ENCODE assay signal across 1 cellular context in the genomic region with DNA sequence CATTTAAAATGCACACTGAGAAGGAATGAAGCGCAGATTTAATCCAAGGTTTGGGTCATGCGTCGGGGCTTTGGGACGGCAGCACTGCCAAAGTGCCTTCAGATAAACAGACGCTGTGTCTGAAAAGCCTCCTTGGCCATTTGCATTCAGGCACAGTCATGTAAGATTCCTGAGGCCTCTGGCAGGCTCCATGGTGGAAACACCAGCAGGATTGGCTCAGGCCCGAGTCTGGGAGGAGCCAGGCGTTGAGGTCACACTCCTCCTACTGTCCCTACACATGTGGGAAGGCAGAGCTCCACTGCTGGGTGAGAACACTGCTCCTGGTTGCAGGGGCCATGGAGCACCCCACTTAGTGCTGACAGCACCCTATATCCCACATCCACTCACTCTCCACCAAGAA.
TF ChIP-seq lines count a peak whose summit lies in the region.

No MANE protein-coding gene starts in this region.

TF ChIP-seq in K562, 482 proteins besides CTCF, POLR2A, EP300 and RAD21 (continued from another document):
- TF ChIP-seq, protein P1, sequence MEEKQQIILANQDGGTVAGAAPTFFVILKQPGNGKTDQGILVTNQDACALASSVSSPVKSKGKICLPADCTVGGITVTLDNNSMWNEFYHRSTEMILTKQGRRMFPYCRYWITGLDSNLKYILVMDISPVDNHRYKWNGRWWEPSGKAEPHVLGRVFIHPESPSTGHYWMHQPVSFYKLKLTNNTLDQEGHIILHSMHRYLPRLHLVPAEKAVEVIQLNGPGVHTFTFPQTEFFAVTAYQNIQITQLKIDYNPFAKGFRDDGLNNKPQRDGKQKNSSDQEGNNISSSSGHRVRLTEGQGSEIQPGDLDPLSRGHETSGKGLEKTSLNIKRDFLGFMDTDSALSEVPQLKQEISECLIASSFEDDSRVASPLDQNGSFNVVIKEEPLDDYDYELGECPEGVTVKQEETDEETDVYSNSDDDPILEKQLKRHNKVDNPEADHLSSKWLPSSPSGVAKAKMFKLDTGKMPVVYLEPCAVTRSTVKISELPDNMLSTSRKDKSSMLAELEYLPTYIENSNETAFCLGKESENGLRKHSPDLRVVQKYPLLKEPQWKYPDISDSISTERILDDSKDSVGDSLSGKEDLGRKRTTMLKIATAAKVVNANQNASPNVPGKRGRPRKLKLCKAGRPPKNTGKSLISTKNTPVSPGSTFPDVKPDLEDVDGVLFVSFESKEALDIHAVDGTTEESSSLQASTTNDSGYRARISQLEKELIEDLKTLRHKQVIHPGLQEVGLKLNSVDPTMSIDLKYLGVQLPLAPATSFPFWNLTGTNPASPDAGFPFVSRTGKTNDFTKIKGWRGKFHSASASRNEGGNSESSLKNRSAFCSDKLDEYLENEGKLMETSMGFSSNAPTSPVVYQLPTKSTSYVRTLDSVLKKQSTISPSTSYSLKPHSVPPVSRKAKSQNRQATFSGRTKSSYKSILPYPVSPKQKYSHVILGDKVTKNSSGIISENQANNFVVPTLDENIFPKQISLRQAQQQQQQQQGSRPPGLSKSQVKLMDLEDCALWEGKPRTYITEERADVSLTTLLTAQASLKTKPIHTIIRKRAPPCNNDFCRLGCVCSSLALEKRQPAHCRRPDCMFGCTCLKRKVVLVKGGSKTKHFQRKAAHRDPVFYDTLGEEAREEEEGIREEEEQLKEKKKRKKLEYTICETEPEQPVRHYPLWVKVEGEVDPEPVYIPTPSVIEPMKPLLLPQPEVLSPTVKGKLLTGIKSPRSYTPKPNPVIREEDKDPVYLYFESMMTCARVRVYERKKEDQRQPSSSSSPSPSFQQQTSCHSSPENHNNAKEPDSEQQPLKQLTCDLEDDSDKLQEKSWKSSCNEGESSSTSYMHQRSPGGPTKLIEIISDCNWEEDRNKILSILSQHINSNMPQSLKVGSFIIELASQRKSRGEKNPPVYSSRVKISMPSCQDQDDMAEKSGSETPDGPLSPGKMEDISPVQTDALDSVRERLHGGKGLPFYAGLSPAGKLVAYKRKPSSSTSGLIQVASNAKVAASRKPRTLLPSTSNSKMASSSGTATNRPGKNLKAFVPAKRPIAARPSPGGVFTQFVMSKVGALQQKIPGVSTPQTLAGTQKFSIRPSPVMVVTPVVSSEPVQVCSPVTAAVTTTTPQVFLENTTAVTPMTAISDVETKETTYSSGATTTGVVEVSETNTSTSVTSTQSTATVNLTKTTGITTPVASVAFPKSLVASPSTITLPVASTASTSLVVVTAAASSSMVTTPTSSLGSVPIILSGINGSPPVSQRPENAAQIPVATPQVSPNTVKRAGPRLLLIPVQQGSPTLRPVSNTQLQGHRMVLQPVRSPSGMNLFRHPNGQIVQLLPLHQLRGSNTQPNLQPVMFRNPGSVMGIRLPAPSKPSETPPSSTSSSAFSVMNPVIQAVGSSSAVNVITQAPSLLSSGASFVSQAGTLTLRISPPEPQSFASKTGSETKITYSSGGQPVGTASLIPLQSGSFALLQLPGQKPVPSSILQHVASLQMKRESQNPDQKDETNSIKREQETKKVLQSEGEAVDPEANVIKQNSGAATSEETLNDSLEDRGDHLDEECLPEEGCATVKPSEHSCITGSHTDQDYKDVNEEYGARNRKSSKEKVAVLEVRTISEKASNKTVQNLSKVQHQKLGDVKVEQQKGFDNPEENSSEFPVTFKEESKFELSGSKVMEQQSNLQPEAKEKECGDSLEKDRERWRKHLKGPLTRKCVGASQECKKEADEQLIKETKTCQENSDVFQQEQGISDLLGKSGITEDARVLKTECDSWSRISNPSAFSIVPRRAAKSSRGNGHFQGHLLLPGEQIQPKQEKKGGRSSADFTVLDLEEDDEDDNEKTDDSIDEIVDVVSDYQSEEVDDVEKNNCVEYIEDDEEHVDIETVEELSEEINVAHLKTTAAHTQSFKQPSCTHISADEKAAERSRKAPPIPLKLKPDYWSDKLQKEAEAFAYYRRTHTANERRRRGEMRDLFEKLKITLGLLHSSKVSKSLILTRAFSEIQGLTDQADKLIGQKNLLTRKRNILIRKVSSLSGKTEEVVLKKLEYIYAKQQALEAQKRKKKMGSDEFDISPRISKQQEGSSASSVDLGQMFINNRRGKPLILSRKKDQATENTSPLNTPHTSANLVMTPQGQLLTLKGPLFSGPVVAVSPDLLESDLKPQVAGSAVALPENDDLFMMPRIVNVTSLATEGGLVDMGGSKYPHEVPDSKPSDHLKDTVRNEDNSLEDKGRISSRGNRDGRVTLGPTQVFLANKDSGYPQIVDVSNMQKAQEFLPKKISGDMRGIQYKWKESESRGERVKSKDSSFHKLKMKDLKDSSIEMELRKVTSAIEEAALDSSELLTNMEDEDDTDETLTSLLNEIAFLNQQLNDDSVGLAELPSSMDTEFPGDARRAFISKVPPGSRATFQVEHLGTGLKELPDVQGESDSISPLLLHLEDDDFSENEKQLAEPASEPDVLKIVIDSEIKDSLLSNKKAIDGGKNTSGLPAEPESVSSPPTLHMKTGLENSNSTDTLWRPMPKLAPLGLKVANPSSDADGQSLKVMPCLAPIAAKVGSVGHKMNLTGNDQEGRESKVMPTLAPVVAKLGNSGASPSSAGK (IDR thresholded peaks at IDR 0.05), result no peak
- TF ChIP-seq RBBP5 (IDR thresholded peaks at IDR 0.05; ENCODE audit: borderline replicate concordance, insufficient read depth, low read length, poor library complexity, severe bottlenecking), result no peak
- no peak for TF ChIP-seq RBFOX2 (IDR thresholded peaks at IDR 0.05; ENCODE audit: low read depth, low read length)
- TF ChIP-seq CHD4 (IDR thresholded peaks at IDR 0.05; ENCODE audit: insufficient read depth, insufficient replicate concordance, low read depth, low read length, poor library complexity, severe bottlenecking), result no peak
- no peak for TF ChIP-seq ZNF384 (IDR thresholded peaks at IDR 0.05; ENCODE audit: low read depth, low read length)
